Comparison of ENCODE assay signal across 29 cellular contexts in the genomic region with DNA sequence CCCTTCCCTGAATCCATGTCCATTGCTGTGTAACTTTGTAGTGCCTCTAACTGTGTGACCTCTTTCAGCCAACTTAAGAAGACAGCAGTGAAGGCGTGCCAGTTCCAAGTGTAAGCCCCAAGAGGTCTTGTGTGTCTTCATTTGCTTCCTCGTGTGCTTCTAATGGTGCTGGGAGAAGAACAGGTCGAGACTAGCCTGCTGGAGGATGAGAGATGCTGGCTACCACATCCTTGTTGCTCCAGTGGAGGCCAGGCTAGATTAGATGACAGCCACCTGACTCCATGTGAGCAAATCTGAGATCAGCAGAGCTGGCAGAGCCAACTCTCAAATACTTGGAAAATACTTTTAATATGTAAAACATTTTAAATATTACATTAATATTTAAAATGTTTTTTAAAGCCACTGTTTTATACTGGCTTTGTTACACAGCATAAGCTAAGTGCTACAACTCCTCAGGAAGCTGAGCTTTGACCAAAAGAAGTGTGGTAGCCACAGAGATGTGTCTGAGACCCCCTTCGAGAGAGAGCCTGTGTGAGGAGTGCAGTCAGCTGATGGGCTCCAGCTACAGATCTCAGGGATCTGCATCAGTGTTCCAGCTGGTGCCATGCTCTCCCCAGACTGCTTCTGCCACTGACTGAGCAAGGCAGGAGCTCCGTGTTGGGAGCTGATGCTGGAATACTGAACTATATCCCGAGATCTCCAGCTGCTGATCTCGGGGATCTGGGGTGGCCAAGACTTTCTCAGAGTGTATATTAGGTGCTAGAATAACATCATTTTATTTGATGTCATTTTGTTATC. TPM values are rescaled to one million over a fixed set of nuclear protein-coding genes. Genes with fewer than 3 reads are reported as not detected.
"Had no signal": no experiment of that assay in that cellular context is flagged by ENCODE, and none has a peak within 500 bp of the region (broad histone marks: within the 10 kb centered on the region; RNA-seq: fewer than 3 reads in every experiment).

No MANE protein-coding gene starts in this region.

- H3K27ac ChIP-seq: brain microvascular endothelial cell, SJCRH30, SK-N-MC had no signal

- ATAC-seq: activated CD4-positive, alpha-beta T cell treated with anti-CD3 and anti-CD28 coated beads for 36 hours; activated CD8-positive, alpha-beta T cell treated with anti-CD3 and anti-CD28 coated beads, Interleukin-2, amount 10 ng/mL, durations not matched to agents 7 days and 5 days; Panc1 had no signal

- H3K9me3 ChIP-seq: MG63, SJCRH30 had no signal

- H3K27me3 Mint-ChIP-seq: activated CD4-positive, alpha-beta T cell treated with anti-CD3 and anti-CD28 coated beads, Interleukin-2, amount 10 ng/mL, durations not matched to agents 7 days and 5 days; activated naive CD8-positive, alpha-beta T cell treated with anti-CD3 and anti-CD28 coated beads for 36 hours; IgD-negative memory B cell had no signal

- H3K4me3 Mint-ChIP-seq: activated CD4-positive, alpha-beta T cell treated with anti-CD3 and anti-CD28 coated beads for 36 hours; activated CD4-positive, alpha-beta T cell treated with anti-CD3 and anti-CD28 coated beads, Interleukin-2, amount 10 ng/mL, durations not matched to agents 7 days and 5 days; activated CD8-positive, alpha-beta T cell treated with anti-CD3 and anti-CD28 coated beads, Interleukin-2, amount 10 ng/mL, durations not matched to agents 7 days and 5 days; activated naive CD8-positive, alpha-beta T cell treated with anti-CD3 and anti-CD28 coated beads for 36 hours; IgD-negative memory B cell; T-helper 1 cell treated with Interleukin-12 subunit alpha and Interleukin-12 subunit beta and Interleukin-4 antibody, amounts not matched to agents 30 μg/mL and 1 μg/mL, for 36 hours; T-helper 2 cell treated with Interferon-gamma antibody and Interleukin-4, amounts not matched to agents 5 μg/mL and 100 μg/mL, for 36 hours had no signal

- H3K4me1 Mint-ChIP-seq: activated CD4-positive, alpha-beta T cell treated with anti-CD3 and anti-CD28 coated beads for 36 hours; activated CD4-positive, alpha-beta T cell treated with anti-CD3 and anti-CD28 coated beads, Interleukin-2, amount 10 ng/mL, durations not matched to agents 7 days and 5 days; activated naive CD8-positive, alpha-beta T cell treated with anti-CD3 and anti-CD28 coated beads for 36 hours; IgD-negative memory B cell had no signal

- H3K4me1 ChIP-seq: SJCRH30 had no signal

- DNase-seq: activated CD4-positive, alpha-beta T cell treated with anti-CD3 and anti-CD28 coated beads for 36 hours; activated CD4-positive, alpha-beta T cell treated with anti-CD3 and anti-CD28 coated beads, Interleukin-2, amount 10 ng/mL, durations not matched to agents 7 days and 5 days; activated CD4-positive, alpha-beta T cell treated with anti-CD3 and anti-CD28 coated beads, Interleukin-2, amount 50 U/mL, for 48 hours; activated CD8-positive, alpha-beta memory T cell treated with anti-CD3 and anti-CD28 coated beads, Interleukin-2, amount 50 U/mL, for 48 hours; activated CD8-positive, alpha-beta T cell treated with anti-CD3 and anti-CD28 coated beads, Interleukin-2, amount 10 ng/mL, durations not matched to agents 7 days and 5 days; activated effector memory CD4-positive, alpha-beta T cell treated with Interleukin-2 at 50 U/mL for 16 hours; activated naive CD4-positive, alpha-beta T cell treated with anti-CD3 and anti-CD28 coated beads, Interleukin-2, amount 50 U/mL, for 16 hours; activated naive CD8-positive, alpha-beta T cell treated with anti-CD3 and anti-CD28 coated beads for 36 hours; activated T-cell treated with anti-CD3 and anti-CD28 coated beads, Interleukin-2, amount 50 U/mL, for 48 hours; amniotic stem cell; aorta; brain microvascular endothelial cell; Karpas-422; MG63; NCI-H1048; NCI-H1105 treated with DMSO at 0.1 percent for 48 hours; NCI-H1436; NCI-H1694 treated with DMSO at 0.1 percent for 48 hours; NCI-H2029; NCI-H345; NCI-H524 treated with DMSO at 0.1 percent for 48 hours; SHP77; SJCRH30 had no signal

- H3K4me3 ChIP-seq: MG63, SJCRH30, SK-N-MC had no signal

- H3K27ac Mint-ChIP-seq: activated CD4-positive, alpha-beta T cell treated with anti-CD3 and anti-CD28 coated beads for 36 hours; activated CD4-positive, alpha-beta T cell treated with anti-CD3 and anti-CD28 coated beads, Interleukin-2, amount 10 ng/mL, durations not matched to agents 7 days and 5 days; activated CD8-positive, alpha-beta T cell treated with anti-CD3 and anti-CD28 coated beads, Interleukin-2, amount 10 ng/mL, durations not matched to agents 7 days and 5 days; activated naive CD8-positive, alpha-beta T cell treated with anti-CD3 and anti-CD28 coated beads for 36 hours; IgD-negative memory B cell; T-helper 1 cell treated with Interleukin-12 subunit alpha and Interleukin-12 subunit beta and Interleukin-4 antibody, amounts not matched to agents 30 μg/mL and 1 μg/mL, for 36 hours; T-helper 2 cell treated with Interferon-gamma antibody and Interleukin-4, amounts not matched to agents 5 μg/mL and 100 μg/mL, for 36 hours had no signal

- H3K9me3 Mint-ChIP-seq: activated CD4-positive, alpha-beta T cell treated with anti-CD3 and anti-CD28 coated beads, Interleukin-2, amount 10 ng/mL, durations not matched to agents 7 days and 5 days; T-helper 1 cell treated with Interleukin-12 subunit alpha and Interleukin-12 subunit beta and Interleukin-4 antibody, amounts not matched to agents 30 μg/mL and 1 μg/mL, for 36 hours; T-helper 2 cell treated with Interferon-gamma antibody and Interleukin-4, amounts not matched to agents 5 μg/mL and 100 μg/mL, for 36 hours had no signal

- H3K27me3 ChIP-seq: brain microvascular endothelial cell, MG63, SJCRH30 had no signal

- H3K36me3 ChIP-seq: MG63, SJCRH30 had no signal

RNA-seq across cellular contexts. Expression of a gene that starts 8.9 kb away (rescaled TPM):
- total RNA-seq: RPMI7951 had no signal

RNA-seq across cellular contexts. Expression of a gene that starts 28.0 kb away (rescaled TPM):
- polyA plus RNA-seq: IgD-negative memory B cell had no signal
